In the genomic region with DNA sequence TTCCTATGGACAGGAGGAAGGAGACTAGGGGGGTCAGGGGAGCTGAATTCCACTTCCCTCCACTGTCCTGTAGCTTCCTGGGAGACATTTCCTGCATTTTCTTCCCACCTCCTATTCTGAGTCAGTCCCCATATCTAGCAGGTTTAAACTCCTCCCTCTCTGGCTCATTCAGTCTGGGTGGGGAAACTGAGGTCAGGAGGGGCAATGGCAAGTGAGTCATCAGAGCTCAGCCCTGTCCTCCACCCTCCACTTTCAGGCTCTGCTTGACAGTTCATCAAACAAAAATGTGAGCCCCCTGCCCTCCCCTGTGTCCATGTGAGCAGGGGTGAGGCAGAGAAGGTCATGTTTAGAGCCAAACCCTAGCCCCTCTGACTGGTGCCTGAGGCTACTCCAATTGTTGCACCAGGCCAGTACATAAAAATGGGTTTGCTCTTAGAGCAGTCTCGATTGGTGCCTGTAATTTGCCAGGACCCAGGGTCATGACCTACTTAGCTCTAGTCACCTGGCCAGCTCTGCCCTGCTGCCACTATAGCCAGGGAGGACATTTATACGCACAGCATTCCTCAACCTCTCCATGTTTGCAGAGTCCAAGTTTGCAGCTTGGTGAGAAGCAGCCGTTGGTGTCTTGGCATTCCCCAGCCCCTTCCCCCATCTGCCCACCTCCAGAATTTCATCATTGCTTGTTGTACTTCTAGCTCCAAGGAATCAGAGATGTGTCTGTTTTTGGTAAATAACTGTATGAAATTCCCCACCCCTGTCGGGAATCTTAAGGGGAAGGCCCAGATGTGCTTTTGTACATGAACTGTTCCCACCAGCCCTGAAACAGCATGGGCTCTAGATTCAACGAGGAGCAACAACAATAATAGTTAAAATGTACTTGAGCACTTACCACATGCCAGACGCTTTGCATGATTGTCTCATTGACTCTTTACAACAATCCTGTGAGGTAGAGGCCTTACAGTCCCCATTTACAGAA, we compare ENCODE assay signal across 7 cellular contexts. TPM values are rescaled to one million over a fixed set of nuclear protein-coding genes. Genes with fewer than 3 reads are reported as not detected.
DNase-seq lines count a peak whose midpoint lies in the region; ATAC-seq and TF ChIP-seq lines count a peak whose summit lies in the region.
"Had no signal": no experiment of that assay in that cellular context is flagged by ENCODE, and none has a peak within 500 bp of the region (broad histone marks: within the 10 kb centered on the region; RNA-seq: fewer than 3 reads in every experiment).

No MANE protein-coding gene starts in this region.

- peaks cover 0 to 15% (median 3%) of the 10 kb centered on the region in 4 donors for H3K4me1 Mint-ChIP-seq in naive thymus-derived CD8-positive, alpha-beta T cell

- no peak overlapping the region for H3K4me3 ChIP-seq in cardiac fibroblast (replicated peaks in 1 of 2; ENCODE audit: low read depth in 2 of 2, low read length in 2 of 2)

- TF ChIP-seq CTCF in cardiac fibroblast (IDR thresholded peaks at IDR 0.05; ENCODE audit: low read depth, low read length) = no peak

- H3K9me3 Mint-ChIP-seq in naive thymus-derived CD8-positive, alpha-beta T cell = no peaks in the 10 kb centered on the region
- H3K9me3 Mint-ChIP-seq: activated naive CD4-positive, alpha-beta T cell treated with anti-CD3 and anti-CD28 coated beads for 36 hours had no signal

- no peak overlapping the region for H3K4me3 Mint-ChIP-seq in naive thymus-derived CD8-positive, alpha-beta T cell
- H3K4me3 Mint-ChIP-seq: activated naive CD4-positive, alpha-beta T cell treated with anti-CD3 and anti-CD28 coated beads for 36 hours had no signal

- peaks cover 0 to 79% (median 13%) of the 10 kb centered on the region in 3 donors for H3K36me3 Mint-ChIP-seq in naive thymus-derived CD8-positive, alpha-beta T cell

- DNase-seq in ELF-1 (ENCODE audit: low read depth, low spot score) = peak; percentile 27
- peak; percentile 68 to 70 for DNase-seq in cardiac fibroblast (ENCODE audit: low read depth in 2 of 2)
- peak; percentile 41 for DNase-seq in non-pigmented ciliary epithelial cell (ENCODE audit: low read depth)
- DNase-seq in naive thymus-derived CD8-positive, alpha-beta T cell = no peak
- DNase-seq: activated naive CD4-positive, alpha-beta T cell treated with anti-CD3 and anti-CD28 coated beads for 36 hours had no signal

- ATAC-seq in naive thymus-derived CD8-positive, alpha-beta T cell = no peak
- no peak for ATAC-seq in HG03095 (IDR thresholded peaks at IDR 0.05; ENCODE audit: unreplicated experiment)
- ATAC-seq in GM19023 (IDR thresholded peaks at IDR 0.05; ENCODE audit: unreplicated experiment) = no peak

- H3K27me3 Mint-ChIP-seq in naive thymus-derived CD8-positive, alpha-beta T cell = no peaks in the 10 kb centered on the region

- peak overlapping the region in 3 of 10 donors; percentile 27 to 48 (median 34) for H3K27ac Mint-ChIP-seq in naive thymus-derived CD8-positive, alpha-beta T cell
- H3K27ac Mint-ChIP-seq: activated naive CD4-positive, alpha-beta T cell treated with anti-CD3 and anti-CD28 coated beads for 36 hours had no signal

- POLR2A ChIA-PET in naive thymus-derived CD8-positive, alpha-beta T cell (lab: Charles Lee) = interaction anchor here (0.8 to 1.1 kb wide), 3 partner anchors 10 to 73 kb away, joined by 3 read pairs; a partner anchor contains a TSS

RNA-seq across cellular contexts. Expression of a gene that starts 20.7 kb away (rescaled TPM):
- 10 to 100 TPM; 49.8 to 55.2 TPM for total RNA-seq in naive thymus-derived CD8-positive, alpha-beta T cell
- polyA plus RNA-seq in naive thymus-derived CD8-positive, alpha-beta T cell = 10 to 100 TPM in 1 of 3 donors, 1 to 10 TPM in 2; 5.4 to 12.3 (median 6.4) TPM

RNA-seq across cellular contexts. Expression of a gene that starts 27.1 kb away (rescaled TPM):
- 100 to 1,000 TPM; 373 to 393 TPM for total RNA-seq in naive thymus-derived CD8-positive, alpha-beta T cell
- polyA plus RNA-seq in naive thymus-derived CD8-positive, alpha-beta T cell = 1,000 to 10,000 TPM; 1,026 to 1,392 (median 1,316) TPM

RNA-seq across cellular contexts. Expression of a gene that starts 27.9 kb away (rescaled TPM):
- 10 to 100 TPM; 44.4 to 47.4 TPM for total RNA-seq in naive thymus-derived CD8-positive, alpha-beta T cell
- polyA plus RNA-seq in naive thymus-derived CD8-positive, alpha-beta T cell = 10 to 100 TPM; 30.7 to 53.0 (median 43.8) TPM

RNA-seq across cellular contexts. Expression of a gene that starts 28.2 kb away (rescaled TPM):
- total RNA-seq in naive thymus-derived CD8-positive, alpha-beta T cell = 10 to 100 TPM; 53.8 to 59.0 TPM
- 10 to 100 TPM; 48.1 to 71.4 (median 59.6) TPM for polyA plus RNA-seq in naive thymus-derived CD8-positive, alpha-beta T cell

RNA-seq across cellular contexts. Expression of a gene that starts 42.3 kb away (rescaled TPM):
- total RNA-seq in naive thymus-derived CD8-positive, alpha-beta T cell = 10 to 100 TPM; 10.1 TPM
- polyA plus RNA-seq in naive thymus-derived CD8-positive, alpha-beta T cell = 1 to 10 TPM; 3.2 to 4.4 (median 3.5) TPM

Comparison
In these comparisons a context has a peak if more than half of its experiments do, and no peak if none do; other contexts are left out.
1. DNase-seq: peak in ELF-1 (single experiment), cardiac fibroblast (2 of 2) and non-pigmented ciliary epithelial cell (single experiment); none in naive thymus-derived CD8-positive, alpha-beta T cell (0 of 10).